ENCODE assay signal across 9 cellular contexts in the genomic region with DNA sequence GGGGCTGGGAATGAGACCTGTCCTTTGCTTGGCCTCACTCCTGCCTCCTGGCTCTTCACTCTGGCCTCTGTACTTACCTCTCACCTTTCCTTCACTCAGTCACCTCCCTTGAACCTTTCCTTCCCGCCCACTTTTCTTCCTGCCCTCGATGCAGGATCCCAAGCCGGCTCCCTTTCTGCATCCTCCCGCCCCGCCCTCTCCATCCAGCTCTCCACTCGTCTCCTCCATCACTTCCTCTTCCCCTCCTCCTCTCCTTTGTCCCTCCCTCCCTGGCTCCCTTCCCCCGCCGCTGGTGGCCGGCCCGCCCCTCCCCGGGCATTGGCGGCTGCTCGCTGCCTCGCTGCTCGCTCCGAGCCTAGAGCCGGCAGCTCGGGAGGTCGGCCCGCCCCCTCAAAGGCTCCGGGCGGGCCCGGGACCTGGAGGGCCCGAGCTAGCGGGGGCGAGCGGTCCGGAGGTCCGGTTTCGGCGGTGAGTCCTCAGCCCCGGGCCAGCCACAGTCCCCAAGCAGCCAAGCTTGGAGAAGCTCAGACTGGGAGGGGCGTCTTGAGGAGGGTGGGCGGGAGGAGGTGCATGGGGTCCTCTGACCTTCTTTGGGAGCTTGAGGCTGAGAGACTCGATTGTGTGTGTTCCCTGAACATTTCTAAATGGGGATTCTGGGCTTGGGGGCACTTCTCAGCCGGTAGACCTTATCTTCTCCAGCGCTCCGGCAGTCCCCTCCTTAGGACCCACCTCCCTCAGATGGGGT. TPM values are rescaled to one million over a fixed set of nuclear protein-coding genes. Genes with fewer than 3 reads are reported as not detected.
DNase-seq lines count a peak whose midpoint lies in the region; ATAC-seq and TF ChIP-seq lines count a peak whose summit lies in the region.
"Had no signal": no experiment of that assay in that cellular context is flagged by ENCODE, and none has a peak within 500 bp of the region (broad histone marks: within the 10 kb centered on the region; RNA-seq: fewer than 3 reads in every experiment).

No MANE protein-coding gene starts in this region.

- peaks cover 33% of the 10 kb centered on the region for H3K79me2 ChIP-seq in PC-9 (ENCODE audit: low read depth)

- intact Hi-C loops in PC-9 (cut with micrococcal nuclease; ENCODE audit: unreplicated experiment) (no loop called here), ascending aorta (cut with DNase I) (loop anchor here (1.0 to 5.0 kb wide), 6 partner anchors 13 to 696 kb away; partner anchors contain the start of genes BCL9L, DDX6, KMT2A and MCAM), left cardiac atrium (cut with DNase I) (no loop called here)

- H3K9me3 ChIP-seq in PC-9 (ENCODE audit: insufficient read depth, low read depth) (no peaks in the 10 kb centered on the region), ascending aorta (no peaks in the 10 kb centered on the region)

- no peaks in the 10 kb centered on the region for H4K20me1 ChIP-seq in PC-9 (ENCODE audit: insufficient read depth)

- H3K4me1 Mint-ChIP-seq in osteocyte (ENCODE audit: unreplicated experiment) = peaks cover 66% of the 10 kb centered on the region

- no peaks in the 10 kb centered on the region for H3K9me2 ChIP-seq in PC-9 (ENCODE audit: insufficient read depth)

- H2AFZ ChIP-seq in PC-9 = peak overlapping the region; percentile 80

- no peaks in the 10 kb centered on the region for H3K27me3 ChIP-seq in PC-9 (ENCODE audit: insufficient read depth, low read depth)
- no peaks in the 10 kb centered on the region for H3K27me3 ChIP-seq in ascending aorta

- H3K4me1 ChIP-seq in PC-9 (replicated peaks; ENCODE audit: insufficient read depth) (peaks cover 62% of the 10 kb centered on the region), ascending aorta (peaks cover 31 to 67% of the 10 kb centered on the region in 2 donors)

- peak overlapping the region; percentile 93 for H3K27ac Mint-ChIP-seq in osteocyte (ENCODE audit: unreplicated experiment)

- H3K4me3 ChIP-seq in LNCaP clone FGC (ENCODE audit: low read depth, low read length) (peak overlapping the region; percentile 57), PC-9 (peak overlapping the region; percentile 67), ascending aorta (peak overlapping the region; percentile 73)

- no peaks in the 10 kb centered on the region for H3K27me3 Mint-ChIP-seq in osteocyte (ENCODE audit: unreplicated experiment)

- peaks cover 3% of the 10 kb centered on the region for H3K36me3 ChIP-seq in PC-9 (ENCODE audit: low read depth)
- peaks cover 30% of the 10 kb centered on the region in 2 donors for H3K36me3 ChIP-seq in ascending aorta

- ATAC-seq in left cardiac atrium (peak; percentile 67 to 74), GM19351 (IDR thresholded peaks at IDR 0.05; ENCODE audit: unreplicated experiment) (no peak), GM19328 (IDR thresholded peaks at IDR 0.05; ENCODE audit: unreplicated experiment) (no peak)

- H3K36me3 Mint-ChIP-seq in osteocyte (ENCODE audit: unreplicated experiment) = peaks cover 16% of the 10 kb centered on the region

- TF ChIP-seq CTCF in LNCaP clone FGC (IDR thresholded peaks at IDR 0.05; ENCODE audit: control insufficient read depth, extremely low read depth, insufficient read depth) (no peak), PC-9 (conservative IDR thresholded peaks at IDR 0.05) (no peak), ascending aorta (IDR thresholded peaks at IDR 0.05) (no peak), osteocyte (IDR thresholded peaks at IDR 0.05) (no peak)

- no TSS peak for BruUV-seq in PC-9 (replicated peaks; lab: Mats Ljungman, UMichigan)

- H3K4me3 Mint-ChIP-seq in osteocyte (ENCODE audit: unreplicated experiment) = peak overlapping the region; percentile 83

- peaks cover 67% of the 10 kb centered on the region for H3F3A ChIP-seq in PC-9 (ENCODE audit: insufficient read depth, low read depth)

- CTCF ChIA-PET in PC-9 (lab: Charles Lee) = interaction anchor here (0.6 to 2.6 kb wide), 6 partner anchors 12 to 502 kb away, joined by 3 to 12 read pairs (median 6); no protein-coding TSS in a partner anchor

- POLR2A ChIA-PET in PC-9 (lab: Charles Lee; ENCODE audit: unreplicated experiment) = interaction anchor here (0.5 to 2.4 kb wide), 10 partner anchors 13 to 714 kb away, joined by 3 to 31 read pairs (median 8); partner anchors contain the start of genes DPAGT1, HINFP and PHLDB1

- no peaks in the 10 kb centered on the region for H3K9me3 Mint-ChIP-seq in osteocyte (ENCODE audit: unreplicated experiment)

- peak; percentile 84 for DNase-seq in COLO829 (ENCODE audit: low spot score)
- no peak for DNase-seq in LNCaP clone FGC (ENCODE audit: low read depth)
- peak; percentile 82 to 91 for DNase-seq in PC-9
- DNase-seq in ascending aorta (ENCODE audit: low spot score in 2 of 2) = peak in 1 of 2 donors; percentile 95
- DNase-seq in left cardiac atrium = peak; percentile 88
- peak; percentile 95 for DNase-seq in osteocyte (ENCODE audit: extremely low spot score, unreplicated experiment)

- peak overlapping the region; percentile 79 for H3K27ac ChIP-seq in PC-9
- peak overlapping the region; percentile 95 to 99 for H3K27ac ChIP-seq in ascending aorta
- H3K27ac ChIP-seq: KMS-11 had no signal

- H3K4me2 ChIP-seq in PC-9 = peak overlapping the region; percentile 87
- H3K4me2 ChIP-seq: KMS-11 had no signal

RNA-seq across cellular contexts. Expression of gene PHLDB1, which starts 13.8 kb away (rescaled TPM):
- total RNA-seq in PC-9 (2021) (122 and 125 TPM in 2 replicates), ascending aorta (200 TPM), left cardiac atrium (100 to 1,000 TPM; 108 to 159 TPM), osteocyte (160 and 165 TPM in 2 replicates)

RNA-seq across cellular contexts. Expression of gene ARCN1, which starts 49.0 kb away (rescaled TPM):
- total RNA-seq in PC-9 (2021) (79.8 and 105 TPM in 2 replicates), ascending aorta (93.8 TPM), left cardiac atrium (100 to 1,000 TPM in 1 of 2 donors, 10 to 100 TPM in 1; 98.2 to 129 TPM), osteocyte (189 and 201 TPM in 2 replicates)

RNA-seq across cellular contexts. Expression of gene IFT46, which starts 55.5 kb away (rescaled TPM):
- 19.2 and 22.1 TPM in 2 replicates for total RNA-seq in PC-9 (2021)
- total RNA-seq in ascending aorta = 34.9 TPM
- total RNA-seq in left cardiac atrium = 10 to 100 TPM; 13.4 to 18.8 TPM
- 24.0 and 24.1 TPM in 2 replicates for total RNA-seq in osteocyte

RNA-seq across cellular contexts. Expression of gene TREH, which starts 58.2 kb away (rescaled TPM):
- not detected in 2 replicates for total RNA-seq in PC-9 (2021)
- not detected for total RNA-seq in ascending aorta
- not detected for total RNA-seq in left cardiac atrium
- not detected in 2 replicates for total RNA-seq in osteocyte

Comparison
In these comparisons a context has a peak if more than half of its experiments do, and no peak if none do; other contexts are left out.
1. ATAC-seq: peak in left cardiac atrium (2 of 2); none in GM19351 (single experiment) and GM19328 (single experiment).
2. Peak in every context shown above with its lines, with median percentiles within 50 percentile points of each other: H3K4me3 ChIP-seq.